Comparison of ENCODE assay signal across 8 cellular contexts in the genomic region with DNA sequence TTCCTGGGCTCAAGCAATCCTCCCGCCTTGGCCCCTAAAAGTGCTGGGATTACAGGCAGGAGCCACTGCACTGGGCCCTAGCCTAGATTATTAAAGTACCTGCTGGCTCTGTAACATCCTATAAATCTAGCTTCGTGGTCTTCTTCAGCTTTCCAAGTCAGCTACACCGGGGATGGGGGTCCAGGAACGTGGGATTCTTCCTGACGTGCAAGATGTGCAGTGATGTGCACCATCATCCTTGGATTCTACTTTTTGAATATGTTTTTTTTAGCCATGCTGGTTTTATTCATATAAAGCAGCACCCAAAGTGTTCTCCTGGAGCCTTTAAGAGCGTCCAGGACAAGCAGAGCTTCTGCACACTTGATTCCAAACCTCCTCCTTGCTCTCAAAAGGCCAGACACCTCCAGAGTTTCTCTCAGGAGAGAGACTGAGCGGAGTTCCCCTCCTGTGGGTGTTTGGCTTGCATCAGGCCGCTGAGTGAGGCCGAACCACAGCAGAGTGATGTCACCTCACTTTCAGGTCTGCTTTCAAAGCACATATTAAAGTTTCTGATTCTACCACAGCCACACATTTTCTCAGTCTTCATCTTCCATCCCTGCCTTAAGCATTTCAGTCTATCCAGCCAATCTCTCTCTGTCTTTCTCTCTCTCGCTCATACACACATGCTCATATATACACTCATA. TPM values are rescaled to one million over a fixed set of nuclear protein-coding genes. Genes with fewer than 3 reads are reported as not detected.
A peak's percentile ranks its signal among the peaks of the same experiment; 100 is the strongest.
DNase-seq lines count a peak whose midpoint lies in the region; ATAC-seq and TF ChIP-seq lines count a peak whose summit lies in the region.

No MANE protein-coding gene starts in this region.

- H3K27ac Mint-ChIP-seq in activated CD4-positive, alpha-beta T cell treated with anti-CD3 and anti-CD28 coated beads, Interleukin-2, amount 10 ng/mL, durations not matched to agents 24 days and 14 days: peak overlapping the region; percentile 93
- peak overlapping the region; percentile 9 for H3K27ac Mint-ChIP-seq in endothelial cell (ENCODE audit: unreplicated experiment)

- peak; percentile 54 for ATAC-seq in GM19043 (IDR thresholded peaks at IDR 0.05; ENCODE audit: low read depth, unreplicated experiment)
- peak; percentile 57 for ATAC-seq in HG03139 (IDR thresholded peaks at IDR 0.05; ENCODE audit: unreplicated experiment)
- no peak for ATAC-seq in Right ventricle myocardium inferior

- intact Hi-C loops in activated CD4-positive, alpha-beta T cell treated with anti-CD3 and anti-CD28 coated beads, Interleukin-2, amount 10 ng/mL, durations not matched to agents 24 days and 14 days (cut with micrococcal nuclease): loop anchor here (1.0 to 5.0 kb wide), 12 partner anchors 14 to 439 kb away; no protein-coding TSS in a partner anchor
- intact Hi-C loops in Right ventricle myocardium inferior (cut with DNase I): no loop called here

- no peaks in the 10 kb centered on the region for H3K9me3 Mint-ChIP-seq in activated CD4-positive, alpha-beta T cell treated with anti-CD3 and anti-CD28 coated beads, Interleukin-2, amount 10 ng/mL, durations not matched to agents 24 days and 14 days
- H3K9me3 Mint-ChIP-seq in endothelial cell (ENCODE audit: unreplicated experiment): no peaks in the 10 kb centered on the region

- H3K36me3 Mint-ChIP-seq in activated CD4-positive, alpha-beta T cell treated with anti-CD3 and anti-CD28 coated beads, Interleukin-2, amount 10 ng/mL, durations not matched to agents 24 days and 14 days (ENCODE audit: low read depth): peaks cover 6% of the 10 kb centered on the region
- peaks cover 4% of the 10 kb centered on the region for H3K36me3 Mint-ChIP-seq in endothelial cell (ENCODE audit: low read depth, unreplicated experiment)

- no peaks in the 10 kb centered on the region for H3K27me3 Mint-ChIP-seq in activated CD4-positive, alpha-beta T cell treated with anti-CD3 and anti-CD28 coated beads, Interleukin-2, amount 10 ng/mL, durations not matched to agents 24 days and 14 days
- peaks cover 2% of the 10 kb centered on the region for H3K27me3 Mint-ChIP-seq in endothelial cell (ENCODE audit: unreplicated experiment)

- peaks cover 64% of the 10 kb centered on the region for H3K4me1 Mint-ChIP-seq in activated CD4-positive, alpha-beta T cell treated with anti-CD3 and anti-CD28 coated beads, Interleukin-2, amount 10 ng/mL, durations not matched to agents 24 days and 14 days
- peaks cover 13% of the 10 kb centered on the region for H3K4me1 Mint-ChIP-seq in endothelial cell (ENCODE audit: unreplicated experiment)

- H3K4me3 Mint-ChIP-seq in activated CD4-positive, alpha-beta T cell treated with anti-CD3 and anti-CD28 coated beads, Interleukin-2, amount 10 ng/mL, durations not matched to agents 24 days and 14 days: peak overlapping the region; percentile 56
- peak overlapping the region; percentile 33 for H3K4me3 Mint-ChIP-seq in endothelial cell (ENCODE audit: unreplicated experiment)

- no peak for TF ChIP-seq CTCF in endothelial cell (IDR thresholded peaks at IDR 0.05; ENCODE audit: unreplicated experiment)

- peak; percentile 95 for DNase-seq in activated CD4-positive, alpha-beta T cell treated with anti-CD3 and anti-CD28 coated beads, Interleukin-2, amount 10 ng/mL, durations not matched to agents 24 days and 14 days
- DNase-seq in endothelial cell (ENCODE audit: low spot score): no peak
- peak; percentile 65 for DNase-seq in stimulated activated CD8-positive, alpha-beta memory T cell treated with anti-CD3 and anti-CD28 coated beads, Interleukin-12 subunit alpha, Interleukin-12 subunit beta, amount 100 ng/mL, for 4 hours (ENCODE audit: low read depth)
- no peak for DNase-seq in Right ventricle myocardium inferior (ENCODE audit: missing footprints)
- no peak for DNase-seq in hippocampal formation (lab: John Stamatoyannopoulos, UW)
- no peak for DNase-seq in LoVo (ENCODE audit: low spot score)

RNA-seq across cellular contexts. Expression of a gene that starts 33.4 kb away (rescaled TPM):
- 13.9 and 14.3 TPM in 2 replicates for total RNA-seq in activated CD4-positive, alpha-beta T cell treated with anti-CD3 and anti-CD28 coated beads, Interleukin-2, amount 10 ng/mL, durations not matched to agents 24 days and 14 days
- 8.1 TPM for total RNA-seq in endothelial cell (ENCODE audit: unreplicated experiment)
- total RNA-seq in Right ventricle myocardium inferior: 3.2 TPM

Comparison
In these comparisons a context has a peak if more than half of its experiments do, and no peak if none do; other contexts are left out.
1. DNase-seq: peak in activated CD4-positive, alpha-beta T cell treated with anti-CD3 and anti-CD28 coated beads, Interleukin-2, amount 10 ng/mL, durations not matched to agents 24 days and 14 days (single experiment) and stimulated activated CD8-positive, alpha-beta memory T cell treated with anti-CD3 and anti-CD28 coated beads, Interleukin-12 subunit alpha, Interleukin-12 subunit beta, amount 100 ng/mL, for 4 hours (single experiment); none in endothelial cell (single experiment), Right ventricle myocardium inferior (single experiment), hippocampal formation (0 of 2) and LoVo (single experiment).